Comparison of ENCODE assay signal across 8 cellular contexts in genomic region chr3:4984511-4984864, GRCh38. TPM values are rescaled to one million over a fixed set of nuclear protein-coding genes. Genes with fewer than 3 reads are reported as not detected.
DNase-seq lines count a peak whose midpoint lies in the region; ATAC-seq, FAIRE-seq and TF ChIP-seq lines count a peak whose summit lies in the region.

No MANE protein-coding gene starts in this region.

- CTCF ChIA-PET in activated naive CD4-positive, alpha-beta T cell treated with anti-CD3 and anti-CD28 coated beads, Interleukin-2, amount 10 ng/mL, durations not matched to agents 7 days and 5 days (lab: Charles Lee): interaction anchor here (0.8 to 11.3 kb wide), 15 partner anchors 8 to 275 kb away, joined by 3 to 112 read pairs (median 5); no protein-coding TSS in a partner anchor
- CTCF ChIA-PET in K562 (lab: Yijun Ruan, JAX; ENCODE audit: low intra/inter-chr PET ratio): interaction anchor here (0.8 to 0.9 kb wide), 2 partner anchors 70 to 273 kb away, joined by 3 read pairs; no protein-coding TSS in a partner anchor

- H3K36me3 ChIP-seq in K562 (ENCODE audit: control insufficient read depth, insufficient read depth, low read length): peaks cover 52% of the 10 kb centered on the region
- peaks cover 11% of the 10 kb centered on the region for H3K36me3 ChIP-seq in mesendoderm (ENCODE audit: control insufficient read depth, insufficient read depth, low read length)

- no TSS peak for BruUV-seq in K562 (replicated peaks; lab: Mats Ljungman, UMichigan)

- POLR2A ChIA-PET in K562 (lab: Yijun Ruan, JAX): interaction anchor here (0.6 to 8.1 kb wide), 29 partner anchors 8 to 341 kb away, joined by 3 to 85 read pairs (median 5); no protein-coding TSS in a partner anchor

- H3K9me3 ChIP-seq in K562 (replicated peaks; ENCODE audit: control insufficient read depth, insufficient read depth, low read depth, low read length): no peaks in the 10 kb centered on the region

- H3K4me3 ChIP-seq in K562 (peak overlapping the region; percentile 86), mesendoderm (ENCODE audit: low read length) (no peak overlapping the region)

- FAIRE-seq in K562 (lab: Jason Lieb, UNC): no peak

- H2BK5ac ChIP-seq in mesendoderm (ENCODE audit: low read length): no peak overlapping the region

- H3K4me1 ChIP-seq in K562 (replicated peaks in 1 of 2; ENCODE audit: control insufficient read depth in 2 of 2, insufficient read depth in 2 of 2, low read length in 2 of 2): peaks cover 56 to 66% of the 10 kb centered on the region in 2 experiments
- peaks cover 28% of the 10 kb centered on the region for H3K4me1 ChIP-seq in mesendoderm (ENCODE audit: control insufficient read depth, low read depth, low read length)

- in situ Hi-C loops in K562 (cut with MboI): loop anchor here (5.0 kb wide), 1 partner anchor 33 kb away; no protein-coding TSS in a partner anchor

- ATAC-seq in K562: no peak
- no peak for ATAC-seq in GM19035 (IDR thresholded peaks at IDR 0.05; ENCODE audit: unreplicated experiment)
- ATAC-seq in GM18909 (IDR thresholded peaks at IDR 0.05; ENCODE audit: poor library complexity, unreplicated experiment): no peak

- peaks cover 19% of the 10 kb centered on the region for H3K79me1 ChIP-seq in mesendoderm (ENCODE audit: low read length)

- H3K4me2 ChIP-seq in K562 (ENCODE audit: insufficient read depth, low read length) (peak overlapping the region; percentile 98), mesendoderm (ENCODE audit: low read length) (peak overlapping the region; percentile 35)

- H3K4me3 Mint-ChIP-seq in activated naive CD4-positive, alpha-beta T cell treated with anti-CD3 and anti-CD28 coated beads, Interleukin-2, amount 10 ng/mL, durations not matched to agents 7 days and 5 days: peak overlapping the region; percentile 97
- H3K4me3 Mint-ChIP-seq in type B pancreatic cell: peak overlapping the region; percentile 78

- peak overlapping the region; percentile 72 for H3K27ac ChIP-seq in K562 (ENCODE audit: extremely low read depth, low read depth, low read length)
- peak overlapping the region; percentile 48 for H3K27ac ChIP-seq in mesendoderm (ENCODE audit: low read depth, low read length)

- no peak for TF ChIP-seq EP300 in K562 (IDR thresholded peaks at IDR 0.05; ENCODE audit: low read length)

- peaks cover 7% of the 10 kb centered on the region for H3K27me3 Mint-ChIP-seq in activated naive CD4-positive, alpha-beta T cell treated with anti-CD3 and anti-CD28 coated beads, Interleukin-2, amount 10 ng/mL, durations not matched to agents 7 days and 5 days
- H3K27me3 Mint-ChIP-seq in type B pancreatic cell: peaks cover 40% of the 10 kb centered on the region

- peaks cover 3% of the 10 kb centered on the region; the same call in 1 of the 2 replicates for H4K20me1 ChIP-seq in K562 (replicated peaks; ENCODE audit: control insufficient read depth, insufficient read depth, low read length)

- H2AK5ac ChIP-seq in mesendoderm (ENCODE audit: low read length): no peak overlapping the region

- H3K27me3 ChIP-seq in K562 (ENCODE audit: control insufficient read depth in 2 of 2, insufficient read depth in 2 of 2, low read length in 2 of 2): no peaks in the 10 kb centered on the region
- no peaks in the 10 kb centered on the region for H3K27me3 ChIP-seq in mesendoderm (ENCODE audit: insufficient read depth, low read length, poor library complexity)

- peak overlapping the region; percentile 2 for H3K4ac ChIP-seq in mesendoderm (ENCODE audit: low read depth, low read length)

- H3K36me3 Mint-ChIP-seq in activated naive CD4-positive, alpha-beta T cell treated with anti-CD3 and anti-CD28 coated beads, Interleukin-2, amount 10 ng/mL, durations not matched to agents 7 days and 5 days: peaks cover 66% of the 10 kb centered on the region
- H3K36me3 Mint-ChIP-seq in type B pancreatic cell: peaks cover 12% of the 10 kb centered on the region

- no peak overlapping the region for H3K23ac ChIP-seq in mesendoderm (ENCODE audit: low read length)

- no peak for TF ChIP-seq RAD21 in K562 (CRISPR knock-in tag; conservative IDR thresholded peaks at IDR 0.05 in 1 of 2, IDR thresholded peaks at IDR 0.05 in 1 of 2)

- H4K8ac ChIP-seq in mesendoderm (ENCODE audit: low read depth, low read length): no peak overlapping the region

- H3K79me2 ChIP-seq in K562 (ENCODE audit: control insufficient read depth, insufficient read depth, low read length): peaks cover 69% of the 10 kb centered on the region
- peaks cover 47% of the 10 kb centered on the region for H3K79me2 ChIP-seq in mesendoderm (ENCODE audit: control insufficient read depth, insufficient read depth, low read length)

- peak overlapping the region; percentile 80 for H3K56ac ChIP-seq in mesendoderm (ENCODE audit: low read length)

- H2BK15ac ChIP-seq in mesendoderm (replicated peaks; ENCODE audit: low read depth): no peak overlapping the region

- TF ChIP-seq CTCF in K562 (IDR thresholded peaks at IDR 0.05 in 2 of 3, conservative IDR thresholded peaks at IDR 0.05 in 1 of 3; ENCODE audit: insufficient read depth in 2 of 3, low read depth in 1 of 3, low read length in 3 of 3): no peak
- no peak for TF ChIP-seq CTCF in type B pancreatic cell (conservative IDR thresholded peaks at IDR 0.05)

- peak overlapping the region; percentile 83 to 84; a peak in 3 of 4 replicates for H3K9ac ChIP-seq in K562 (ENCODE audit: insufficient read depth in 1 of 2, low read depth in 2 of 2, low read length in 2 of 2)
- H3K9ac ChIP-seq in mesendoderm (ENCODE audit: low read length): peak overlapping the region; percentile 63

- no peak for TF ChIP-seq POLR2A in K562 (conservative IDR thresholded peaks at IDR 0.05)

- no peaks in the 10 kb centered on the region for H3K9me1 ChIP-seq in K562 (ENCODE audit: control insufficient read depth, insufficient read depth, low read length)

- 0 out of 2 replicates have a peak overlapping the region, but pooled peaks have one; percentile 3 for H2AFZ ChIP-seq in K562 (ENCODE audit: low read depth, low read length)

- peaks cover 77% of the 10 kb centered on the region for H3K4me1 Mint-ChIP-seq in activated naive CD4-positive, alpha-beta T cell treated with anti-CD3 and anti-CD28 coated beads, Interleukin-2, amount 10 ng/mL, durations not matched to agents 7 days and 5 days
- H3K4me1 Mint-ChIP-seq in type B pancreatic cell (ENCODE audit: unreplicated experiment): peaks cover 42% of the 10 kb centered on the region

- WGBS in K562 (ENCODE audit: insufficient coverage, low coverage, missing lambda C conversion rate): 62% methylated on average over 9 of the region's 9 CpGs
- WGBS in mesendoderm (ENCODE audit: extremely low coverage, insufficient coverage, low lambda C conversion rate): no CpG with 5 or more reads among the region's 9 CpGs

- intact Hi-C loops in K562 (cut with micrococcal nuclease): no loop called here

- H2BK120ac ChIP-seq in mesendoderm (ENCODE audit: low read depth, low read length): no peak overlapping the region

- peak overlapping the region; percentile 42 for H3K18ac ChIP-seq in mesendoderm (ENCODE audit: low read length)

- DNase-seq in activated naive CD4-positive, alpha-beta T cell treated with anti-CD3 and anti-CD28 coated beads, Interleukin-2, amount 10 ng/mL, durations not matched to agents 7 days and 5 days: no peak
- DNase-seq in activated naive CD4-positive, alpha-beta T cell treated with anti-CD3 and anti-CD28 coated beads, Interleukin-2, amount 50 U/mL, for 16 hours: no peak
- no peak for DNase-seq in K562 (ENCODE audit: extremely low read depth in 1 of 4, low spot score in 3 of 4)
- no peak for DNase-seq in mesendoderm
- no peak for DNase-seq in type B pancreatic cell (ENCODE audit: extremely low spot score, unreplicated experiment)
- DNase-seq in NCI-H510A (lab: John Stamatoyannopoulos, UW): no peak

- peak overlapping the region; percentile 90 for H3K27ac Mint-ChIP-seq in activated naive CD4-positive, alpha-beta T cell treated with anti-CD3 and anti-CD28 coated beads, Interleukin-2, amount 10 ng/mL, durations not matched to agents 7 days and 5 days
- peak overlapping the region; percentile 17 for H3K27ac Mint-ChIP-seq in type B pancreatic cell

- no peak overlapping the region for H4K5ac ChIP-seq in mesendoderm (ENCODE audit: low read length)

- H3K9me3 Mint-ChIP-seq in activated naive CD4-positive, alpha-beta T cell treated with anti-CD3 and anti-CD28 coated beads, Interleukin-2, amount 10 ng/mL, durations not matched to agents 7 days and 5 days: no peaks in the 10 kb centered on the region
- no peaks in the 10 kb centered on the region for H3K9me3 Mint-ChIP-seq in type B pancreatic cell

TF ChIP-seq in K562, 482 proteins besides CTCF, POLR2A, EP300 and RAD21 (continues in another document):
- TF ChIP-seq MLX (CRISPR knock-in tag; conservative IDR thresholded peaks at IDR 0.05): no peak
- no peak for TF ChIP-seq ZFP36 (IDR thresholded peaks at IDR 0.05; ENCODE audit: low read depth, low read length, partially characterized antibody)
- TF ChIP-seq TARDBP (IDR thresholded peaks at IDR 0.05): no peak
- no peak for TF ChIP-seq ZKSCAN8 (CRISPR knock-in tag; IDR thresholded peaks at IDR 0.05)
- TF ChIP-seq ZNF282 (CRISPR knock-in tag; IDR thresholded peaks at IDR 0.05): no peak

RNA-seq across cellular contexts. Expression of gene BHLHE40, which starts 5.3 kb away (rescaled TPM):
- total RNA-seq in K562 (2011; cell fraction: chromatin; rRNA removed; ENCODE audit: low replicate concordance): 81.5 and 114 TPM in 2 replicates
- 100 and 103 TPM in 2 replicates for total RNA-seq in K562 (2011; cell fraction: nucleolus; rRNA removed)
- total RNA-seq in K562 (2011; cell fraction: nucleoplasm; rRNA removed): 92.4 and 99.8 TPM in 2 replicates
- total RNA-seq in K562 (2014; rRNA removed): 38.7 and 44.5 TPM in 2 replicates
- 19.4 and 20.6 TPM in 2 replicates for total RNA-seq in K562 (2014; rRNA removed; fragmentation: Illumina TruSeq; extraction: Trizol)
- 27.7 and 27.8 TPM in 2 replicates for total RNA-seq in K562 (2015; rRNA removed; fragmentation: Illumina TruSeq; extraction: Trizol)
- 47.5 and 51.8 TPM in 2 replicates for total RNA-seq in K562 (2021)
- 83.9 and 105 TPM in 2 replicates for polyA plus RNA-seq in K562 (2011; rRNA removed)
- polyA plus RNA-seq in K562 (2011; cell fraction: cytosol; rRNA removed): 72.3 and 73.7 TPM in 2 replicates
- polyA plus RNA-seq in K562 (2011; cell fraction: nucleus; rRNA removed): 144 and 202 TPM in 2 replicates
- 98.8 and 122 TPM in 2 replicates for polyA plus RNA-seq in K562 (2012)
- polyA plus RNA-seq in K562 (2014; fragmentation: Illumina TruSeq; extraction: Trizol): 49.6 and 57.8 TPM in 2 replicates
- 10 to 100 TPM; 12.0 to 24.3 TPM for polyA plus RNA-seq in K562 (2014; fragmentation: Nextera tagmentation; extraction: Ambion mirVana)
- polyA plus RNA-seq in K562 (2014; rRNA removed): 30.9 and 31.4 TPM in 2 replicates
- polyA minus RNA-seq in K562 (2011; rRNA and poly(A)+ RNA removed): 76.2 and 78.0 TPM in 2 replicates
- 70.7 and 90.6 TPM in 2 replicates for polyA minus RNA-seq in K562 (2011; cell fraction: cytosol; rRNA and poly(A)+ RNA removed)
- polyA minus RNA-seq in K562 (2011; cell fraction: nucleus; rRNA and poly(A)+ RNA removed): 122 and 139 TPM in 2 replicates
- polyA plus RNA-seq in mesendoderm (2013, experiment 1 of 2): 22.9 TPM
- polyA plus RNA-seq in mesendoderm (2013, experiment 2 of 2): 23.5 TPM
- 13.6 and 40.5 TPM in 2 replicates for total RNA-seq in type B pancreatic cell (ENCODE audit: low replicate concordance)
